Comparison of ENCODE assay signal across 11 cellular contexts in the genomic region with DNA sequence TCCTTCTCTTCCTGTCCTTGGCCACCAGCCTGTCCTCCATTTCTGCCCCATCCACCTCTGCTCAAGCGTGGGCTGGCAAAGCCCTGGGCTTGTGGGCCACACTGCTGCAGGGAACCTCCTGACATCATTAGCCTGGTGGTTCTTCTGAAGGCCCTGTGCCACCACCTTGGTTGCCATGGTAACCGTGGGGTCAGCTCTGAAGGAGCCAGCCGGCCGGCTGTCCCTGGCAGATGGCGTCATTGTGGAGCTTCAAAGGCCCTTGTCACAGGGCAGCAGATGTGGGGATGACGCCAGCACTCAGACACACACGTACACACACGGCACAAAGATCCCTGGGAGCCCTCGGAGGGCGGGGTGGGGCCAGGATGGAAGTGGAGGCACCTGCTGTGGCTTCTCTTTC. TPM values are rescaled to one million over a fixed set of nuclear protein-coding genes. Genes with fewer than 3 reads are reported as not detected.
DNase-seq lines count a peak whose midpoint lies in the region; ATAC-seq lines count a peak whose summit lies in the region.
"Had no signal": no experiment of that assay in that cellular context is flagged by ENCODE, and none has a peak within 500 bp of the region (broad histone marks: within the 10 kb centered on the region; RNA-seq: fewer than 3 reads in every experiment).

No MANE protein-coding gene starts in this region.

- no peak overlapping the region for H2AK5ac ChIP-seq in mesendoderm (ENCODE audit: low read length)

- H3K4me1 Mint-ChIP-seq in T-helper 17 cell, result no peaks in the 10 kb centered on the region

- H3K56ac ChIP-seq in mesendoderm (ENCODE audit: low read length), result no peak overlapping the region

- H3K27me3 Mint-ChIP-seq in T-helper 17 cell, result no peaks in the 10 kb centered on the region
- H3K27me3 Mint-ChIP-seq: natural killer cell treated with Interleukin-12 subunit alpha and Interleukin-12 subunit beta and Interleukin-15 and Interleukin-18, amount 100 ng/mL, for 72 hours had no signal

- no peak overlapping the region for H3K4me3 ChIP-seq in mesendoderm (ENCODE audit: low read length)
- no peak overlapping the region for H3K4me3 ChIP-seq in MG63

- DNase-seq in DMS 273 treated with DMSO at 0.1 percent for 48 hours (lab: John Stamatoyannopoulos, UW) (peak; percentile 89), NCI-H2171 treated with DMSO at 0.1 percent for 48 hours (lab: John Stamatoyannopoulos, UW) (peak; percentile 90), anterior cingulate cortex (lab: John Stamatoyannopoulos, UW) (peak in 35 of 58 donors; percentile 12 to 78 (median 45)), mesendoderm (peak; percentile 42), kidney glomerular epithelial cell (lab: John Stamatoyannopoulos, UW) (no peak), MG63 (no peak), T-helper 17 cell (no peak)
- no peak for DNase-seq in activated CD4-positive, alpha-beta T cell treated with anti-CD3 and anti-CD28 coated beads for 48 hours
- DNase-seq: activated CD8-positive, alpha-beta memory T cell treated with anti-CD3 and anti-CD28 coated beads, Interleukin-2, amount 50 U/mL, for 48 hours had no signal

- no peak overlapping the region for H4K8ac ChIP-seq in mesendoderm (ENCODE audit: low read depth, low read length)

- H3K4me1 ChIP-seq in mesendoderm (ENCODE audit: control insufficient read depth, low read depth, low read length), result peaks cover 17% of the 10 kb centered on the region

- H3K18ac ChIP-seq in mesendoderm (ENCODE audit: low read length), result no peak overlapping the region

- H3K4ac ChIP-seq in mesendoderm (ENCODE audit: low read depth, low read length), result no peak overlapping the region

- no peaks in the 10 kb centered on the region for H3K9me3 ChIP-seq in MG63
- no peaks in the 10 kb centered on the region for H3K9me3 ChIP-seq in T-helper 17 cell (ENCODE audit: control insufficient read depth, low read length, poor library complexity, severe bottlenecking)

- no peak overlapping the region for H4K5ac ChIP-seq in mesendoderm (ENCODE audit: low read length)

- no peak overlapping the region for H2BK5ac ChIP-seq in mesendoderm (ENCODE audit: low read length)

- H3K9ac ChIP-seq in mesendoderm (ENCODE audit: low read length), result no peak overlapping the region

- no CpG with 5 or more reads among the region's 10 CpGs for WGBS in mesendoderm (ENCODE audit: extremely low coverage, insufficient coverage, low lambda C conversion rate)

- H3K27ac ChIP-seq in mesendoderm (ENCODE audit: low read depth, low read length), result no peak overlapping the region
- H3K27ac ChIP-seq: epithelial cell of prostate had no signal

- H3K79me2 ChIP-seq in mesendoderm (ENCODE audit: control insufficient read depth, insufficient read depth, low read length), result no peaks in the 10 kb centered on the region

- H3K23ac ChIP-seq in mesendoderm (ENCODE audit: low read length), result no peak overlapping the region

- H3K36me3 ChIP-seq in mesendoderm (ENCODE audit: control insufficient read depth, insufficient read depth, low read length) (no peaks in the 10 kb centered on the region), MG63 (peaks cover 80% of the 10 kb centered on the region)

- H3K27ac Mint-ChIP-seq in T-helper 17 cell, result no peak overlapping the region
- H3K27ac Mint-ChIP-seq: natural killer cell treated with Interleukin-12 subunit alpha and Interleukin-12 subunit beta and Interleukin-15 and Interleukin-18, amount 100 ng/mL, for 72 hours had no signal

- H3K36me3 Mint-ChIP-seq in T-helper 17 cell (ENCODE audit: low read depth), result no peaks in the 10 kb centered on the region

- no peaks in the 10 kb centered on the region for H3K27me3 ChIP-seq in mesendoderm (ENCODE audit: insufficient read depth, low read length, poor library complexity)
- no peaks in the 10 kb centered on the region for H3K27me3 ChIP-seq in MG63

- no peak overlapping the region for H3K4me3 Mint-ChIP-seq in T-helper 17 cell
- H3K4me3 Mint-ChIP-seq: natural killer cell treated with Interleukin-12 subunit alpha and Interleukin-12 subunit beta and Interleukin-15 and Interleukin-18, amount 100 ng/mL, for 72 hours had no signal

- no peak overlapping the region for H3K4me2 ChIP-seq in mesendoderm (ENCODE audit: low read length)

- H3K79me1 ChIP-seq in mesendoderm (ENCODE audit: low read length), result no peaks in the 10 kb centered on the region

- H2BK120ac ChIP-seq in mesendoderm (ENCODE audit: low read depth, low read length), result no peak overlapping the region

- ATAC-seq in T-helper 17 cell, result no peak
- ATAC-seq: natural killer cell treated with Interleukin-12 subunit alpha and Interleukin-12 subunit beta and Interleukin-15 and Interleukin-18, amount 100 ng/mL, for 72 hours had no signal

- H2BK15ac ChIP-seq in mesendoderm (replicated peaks; ENCODE audit: low read depth), result no peak overlapping the region

RNA-seq across cellular contexts. Expression of a gene that starts 19.7 kb away (rescaled TPM):
- polyA plus RNA-seq in mesendoderm (2013, experiment 1 of 2), result 99.4 TPM
- 101 TPM for polyA plus RNA-seq in mesendoderm (2013, experiment 2 of 2)
- 132 and 142 TPM in 2 replicates for total RNA-seq in MG63 (2014; rRNA removed; shearing (Covaris generic); ENCODE audit: low replicate concordance)
- total RNA-seq in T-helper 17 cell, result 10 to 100 TPM; 13.9 to 17.7 TPM

RNA-seq across cellular contexts. Expression of a gene that starts 44.0 kb away (rescaled TPM):
- 158 TPM for polyA plus RNA-seq in mesendoderm (2013, experiment 1 of 2)
- polyA plus RNA-seq in mesendoderm (2013, experiment 2 of 2), result 151 TPM
- 296 and 325 TPM in 2 replicates for total RNA-seq in MG63 (2014; rRNA removed; shearing (Covaris generic); ENCODE audit: low replicate concordance)
- 100 to 1,000 TPM; 102 to 104 TPM for total RNA-seq in T-helper 17 cell

Comparison
In these comparisons a context has a peak if more than half of its experiments do, and no peak if none do; other contexts are left out.
1. DNase-seq: peak in DMS 273 treated with DMSO at 0.1 percent for 48 hours (single experiment), NCI-H2171 treated with DMSO at 0.1 percent for 48 hours (single experiment), anterior cingulate cortex (35 of 58) and mesendoderm (single experiment); none in activated CD4-positive, alpha-beta T cell treated with anti-CD3 and anti-CD28 coated beads for 48 hours (single experiment), kidney glomerular epithelial cell (single experiment), MG63 (single experiment) and T-helper 17 cell (0 of 3).